In the genomic region with DNA sequence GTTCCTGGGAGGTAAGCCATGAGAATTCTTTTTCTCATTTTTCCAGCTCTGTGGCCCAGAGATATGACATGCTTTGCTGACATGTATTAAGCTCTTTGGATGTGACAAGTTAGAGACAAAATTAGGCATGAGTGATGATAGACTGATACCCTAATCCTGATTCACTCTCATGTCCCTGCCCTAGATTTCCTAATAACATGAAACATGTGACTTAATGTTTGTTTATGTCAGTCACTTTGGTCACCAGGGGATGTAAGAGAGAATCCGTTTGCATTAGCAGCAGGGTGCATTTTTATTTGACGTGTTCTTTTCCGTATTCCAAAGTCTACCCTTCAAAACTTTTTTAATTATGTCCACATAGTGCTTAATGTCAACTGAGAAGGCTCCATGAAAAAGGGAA, we compare ENCODE assay signal across 13 cellular contexts.
A peak's percentile ranks its signal among the peaks of the same experiment; 100 is the strongest.
DNase-seq lines count a peak whose midpoint lies in the region; ATAC-seq and TF ChIP-seq lines count a peak whose summit lies in the region.
"Had no signal": no experiment of that assay in that cellular context is flagged by ENCODE, and none has a peak within 500 bp of the region (broad histone marks: within the 10 kb centered on the region; RNA-seq: fewer than 3 reads in every experiment).

No MANE protein-coding gene starts in this region.

- H4K20me1 ChIP-seq in IMR-90 (ENCODE audit: insufficient read depth, low read length), result no peaks in the 10 kb centered on the region

- no peak overlapping the region for H3K23ac ChIP-seq in IMR-90 (ENCODE audit: low read depth, low read length)
- no peak overlapping the region for H3K23ac ChIP-seq in mesenchymal stem cell (ENCODE audit: low read length in 2 of 2)

- H2BK5ac ChIP-seq in IMR-90 (ENCODE audit: low read depth, low read length, poor library complexity, severe bottlenecking) (no peak overlapping the region), mesenchymal stem cell (ENCODE audit: low read depth, low read length, poor library complexity, severe bottlenecking) (no peak overlapping the region)

- H4K8ac ChIP-seq in IMR-90 (ENCODE audit: low read depth in 2 of 2, low read length in 2 of 2) (no peak overlapping the region), mesenchymal stem cell (ENCODE audit: low read length) (no peak overlapping the region)

- no peak overlapping the region for H3K9ac ChIP-seq in IMR-90 (ENCODE audit: low read depth, low read length)
- H3K9ac ChIP-seq in mesenchymal stem cell (ENCODE audit: low read length), result peak overlapping the region; percentile 21
- H3K9ac ChIP-seq: neural progenitor cell had no signal

- H2AK9ac ChIP-seq in IMR-90 (replicated peaks; ENCODE audit: low read depth, low read length, poor library complexity), result no peak overlapping the region

- no peak for TF ChIP-seq POLR2A in IMR-90 (IDR thresholded peaks at IDR 0.05; ENCODE audit: low read depth, low read length)

- no peak overlapping the region for H2BK12ac ChIP-seq in mesenchymal stem cell (ENCODE audit: low read length in 2 of 2)

- no peak overlapping the region for H2BK20ac ChIP-seq in IMR-90 (ENCODE audit: low read depth, low read length)

- intact Hi-C loops in IMR-90 (cut with micrococcal nuclease), result loop anchor here (5.0 kb wide), 1 partner anchor 286 kb away; no protein-coding TSS in a partner anchor

- H3K4me3 ChIP-seq in IMR-90 (ENCODE audit: insufficient read depth, low read depth, low read length) (no peak overlapping the region), brain microvascular endothelial cell (ENCODE audit: low read depth, low read length) (no peak overlapping the region), mesenchymal stem cell (ENCODE audit: insufficient read depth in 1 of 2, low read depth in 1 of 2, low read length in 2 of 2) (no peak overlapping the region)
- H3K4me3 ChIP-seq: dorsolateral prefrontal cortex, neural progenitor cell had no signal

- TF ChIP-seq CTCF in IMR-90 (conservative IDR thresholded peaks at IDR 0.05; ENCODE audit: low read depth, low read length), result no peak
- no peak for TF ChIP-seq CTCF in brain microvascular endothelial cell (IDR thresholded peaks at IDR 0.05; ENCODE audit: low read depth, low read length, missing control alignments)

- H3K4me2 ChIP-seq in IMR-90 (ENCODE audit: low read depth, low read length) (no peak overlapping the region), mesenchymal stem cell (ENCODE audit: low read length, poor library complexity, severe bottlenecking) (no peak overlapping the region)
- H3K4me2 ChIP-seq: neural progenitor cell had no signal

- H3K4me1 ChIP-seq in IMR-90 (ENCODE audit: control insufficient read depth, insufficient read depth, low read length) (peaks cover 5% of the 10 kb centered on the region), mesenchymal stem cell (ENCODE audit: control insufficient read depth, insufficient read depth, low read depth, low read length) (no peaks in the 10 kb centered on the region)
- H3K4me1 ChIP-seq: BE2C, neural progenitor cell had no signal

- no peaks in the 10 kb centered on the region for H3K9me3 ChIP-seq in IMR-90 (ENCODE audit: control insufficient read depth, insufficient read depth, low read length)
- no peaks in the 10 kb centered on the region for H3K9me3 ChIP-seq in mesenchymal stem cell (ENCODE audit: control insufficient read depth, low read length)
- H3K9me3 ChIP-seq: BE2C had no signal

- CTCF ChIA-PET in IMR-90 (lab: Yijun Ruan, JAX), result no interaction called here

- H3K27ac ChIP-seq in IMR-90 (ENCODE audit: insufficient read depth, low read length) (no peak overlapping the region), brain microvascular endothelial cell (no peak overlapping the region), mesenchymal stem cell (ENCODE audit: low read length, poor library complexity, severe bottlenecking) (no peak overlapping the region)
- H3K27ac ChIP-seq: dorsolateral prefrontal cortex, neural progenitor cell had no signal

- peak overlapping the region; percentile 13; the same call in 1 of the 2 replicates for H3K18ac ChIP-seq in IMR-90 (ENCODE audit: low read depth, low read length)
- no peak overlapping the region for H3K18ac ChIP-seq in mesenchymal stem cell (ENCODE audit: low read depth in 1 of 2, low read length in 2 of 2)

- peak; percentile 19 for DNase-seq in COLO668 (lab: John Stamatoyannopoulos, UW; ENCODE audit: unreplicated experiment)
- no peak for DNase-seq in IMR-90
- DNase-seq in brain microvascular endothelial cell, result peak; percentile 33
- DNase-seq in mesenchymal stem cell, result peak; percentile 37
- no peak for DNase-seq in dermis blood vessel endothelial cell
- no peak for DNase-seq in iPS-NIHi11 (ENCODE audit: low spot score)
- DNase-seq in effector CD8-positive, alpha-beta T cell (lab: John Stamatoyannopoulos, UW), result no peak
- DNase-seq: BE2C, dorsolateral prefrontal cortex, NCI-H1092 had no signal

- H2AK5ac ChIP-seq in IMR-90 (ENCODE audit: low read depth, low read length) (no peak overlapping the region), mesenchymal stem cell (ENCODE audit: low read length, severe bottlenecking) (no peak overlapping the region)

- dilution Hi-C loops in IMR-90 (cut with HindIII; ENCODE audit: low sequenced_read_pairs, unreplicated experiment), result no loop called here

- H3K4ac ChIP-seq in IMR-90 (ENCODE audit: low read depth, low read length), result no peak overlapping the region
- no peak overlapping the region for H3K4ac ChIP-seq in mesenchymal stem cell (ENCODE audit: low read depth in 1 of 2, low read length in 2 of 2)

- H3K14ac ChIP-seq in IMR-90 (replicated peaks; ENCODE audit: low read depth, low read length), result no peak overlapping the region
- H3K14ac ChIP-seq in mesenchymal stem cell (ENCODE audit: low read length in 2 of 2), result no peak overlapping the region

- POLR2A ChIA-PET in IMR-90 (lab: Charles Lee; ENCODE audit: unreplicated experiment), result no interaction called here

- H3K56ac ChIP-seq in IMR-90 (ENCODE audit: extremely low read depth, insufficient read depth, low read length), result no peak overlapping the region

- H3K36me3 ChIP-seq in IMR-90 (ENCODE audit: control insufficient read depth, insufficient read depth, low read length) (no peaks in the 10 kb centered on the region), brain microvascular endothelial cell (replicated peaks) (no peaks in the 10 kb centered on the region), mesenchymal stem cell (ENCODE audit: control insufficient read depth in 1 of 2, insufficient read depth in 2 of 2, low read depth in 1 of 2, low read length in 2 of 2) (peaks cover 4 to 76% of the 10 kb centered on the region in 2 experiments)
- H3K36me3 ChIP-seq: BE2C, neural progenitor cell had no signal

- TF ChIP-seq RAD21 in IMR-90 (IDR thresholded peaks at IDR 0.05; ENCODE audit: low read length), result no peak

- H3K27me3 ChIP-seq in IMR-90 (ENCODE audit: control insufficient read depth, insufficient read depth, low read length), result no peaks in the 10 kb centered on the region
- no peaks in the 10 kb centered on the region for H3K27me3 ChIP-seq in brain microvascular endothelial cell (replicated peaks)
- H3K27me3 ChIP-seq in mesenchymal stem cell (ENCODE audit: control insufficient read depth in 1 of 2, insufficient read depth in 1 of 2, low read length in 2 of 2), result no peaks in the 10 kb centered on the region
- H3K27me3 ChIP-seq: neural progenitor cell had no signal

- H2BK120ac ChIP-seq in IMR-90 (ENCODE audit: low read depth, low read length), result no peak overlapping the region
- H2BK120ac ChIP-seq in mesenchymal stem cell (ENCODE audit: low read depth, low read length), result no peak overlapping the region

- H4K91ac ChIP-seq in IMR-90 (ENCODE audit: insufficient read depth, low read depth, low read length) (no peak overlapping the region), mesenchymal stem cell (ENCODE audit: low read length) (no peak overlapping the region)

- WGBS in IMR-90 (ENCODE audit: extremely low coverage in 2 of 2, insufficient read length in 1 of 2), 2 experiments, result no CpG with 5 or more reads among the region's 3 CpGs
- 94% methylated on average over 2 of the region's 3 CpGs for WGBS in mesenchymal stem cell

- H2AFZ ChIP-seq in IMR-90 (replicated peaks; ENCODE audit: low read length, poor library complexity), result no peak overlapping the region
- H2AFZ ChIP-seq in mesenchymal stem cell (ENCODE audit: low read depth, low read length), result no peak overlapping the region
- H2AFZ ChIP-seq: neural progenitor cell had no signal

- ATAC-seq in IMR-90 (ENCODE audit: low read depth) (no peak), HG03108 (IDR thresholded peaks at IDR 0.05; ENCODE audit: unreplicated experiment) (no peak)
- ATAC-seq: activated T-helper 17 cell treated with anti-CD3 and anti-CD28 coated beads, Interleukin-2, amount 50 U/mL, for 72 hours had no signal

- H4K5ac ChIP-seq in IMR-90 (ENCODE audit: low read depth, low read length), result no peak overlapping the region

- H2BK15ac ChIP-seq in IMR-90 (ENCODE audit: low read depth, low read length) (no peak overlapping the region), mesenchymal stem cell (ENCODE audit: low read depth, poor library complexity, severe bottlenecking) (no peak overlapping the region)

- in situ Hi-C loops in IMR-90 (cut with MboI; ENCODE audit: low sequenced_read_pairs), result no loop called here
- in situ Hi-C loops in brain microvascular endothelial cell (cut with HindIII; ENCODE audit: low pct_ligation_motif_present, low sequenced_read_pairs), result no loop called here

- H3K9me1 ChIP-seq in IMR-90 (ENCODE audit: insufficient read depth, low read length), result 0 out of 2 replicates have a peak, but pooled peaks cover 5% of the 10 kb centered on the region

- no peaks in the 10 kb centered on the region for H3K79me1 ChIP-seq in IMR-90 (ENCODE audit: low read depth in 1 of 2, low read length in 2 of 2)
- no peaks in the 10 kb centered on the region for H3K79me1 ChIP-seq in mesenchymal stem cell (replicated peaks; ENCODE audit: low read length, poor library complexity, severe bottlenecking)

- no TSS peak for BruUV-seq in IMR-90 (replicated peaks; lab: Mats Ljungman, UMichigan)

TF ChIP-seq in IMR-90, 13 proteins besides CTCF, POLR2A, EP300 and RAD21 (continues in another document):
- no peak for TF ChIP-seq FOS (IDR thresholded peaks at IDR 0.05; ENCODE audit: low read depth, low read length)
- TF ChIP-seq, protein P1, sequence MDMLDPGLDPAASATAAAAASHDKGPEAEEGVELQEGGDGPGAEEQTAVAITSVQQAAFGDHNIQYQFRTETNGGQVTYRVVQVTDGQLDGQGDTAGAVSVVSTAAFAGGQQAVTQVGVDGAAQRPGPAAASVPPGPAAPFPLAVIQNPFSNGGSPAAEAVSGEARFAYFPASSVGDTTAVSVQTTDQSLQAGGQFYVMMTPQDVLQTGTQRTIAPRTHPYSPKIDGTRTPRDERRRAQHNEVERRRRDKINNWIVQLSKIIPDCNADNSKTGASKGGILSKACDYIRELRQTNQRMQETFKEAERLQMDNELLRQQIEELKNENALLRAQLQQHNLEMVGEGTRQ (IDR thresholded peaks at IDR 0.05; ENCODE audit: low read depth, low read length), result no peak

Comparison
In these comparisons a context has a peak if more than half of its experiments do, and no peak if none do; other contexts are left out.
1. DNase-seq: peak in COLO668 (single experiment), brain microvascular endothelial cell (single experiment) and mesenchymal stem cell (single experiment); none in IMR-90 (single experiment), dermis blood vessel endothelial cell (single experiment), iPS-NIHi11 (single experiment) and effector CD8-positive, alpha-beta T cell (single experiment).